In genomic region chr15:71198846-71199245, GRCh38 we compare ENCODE assay signal across 22 cellular contexts.
"Had no signal": no experiment of that assay in that cellular context is flagged by ENCODE, and none has a peak within 500 bp of the region (broad histone marks: within the 10 kb centered on the region; RNA-seq: fewer than 3 reads in every experiment).

No MANE protein-coding gene starts in this region.

- H3K9ac ChIP-seq: parathyroid adenoma had no signal

- H3K36me3 ChIP-seq: spleen, tibial artery, upper lobe of left lung, uterus had no signal

- H3K27me3 ChIP-seq: spleen, tibial artery, upper lobe of left lung, uterus had no signal

- ATAC-seq: left colon; naive thymus-derived CD4-positive, alpha-beta T cell had no signal

- FAIRE-seq: kidney had no signal

- H3K27ac ChIP-seq: dorsolateral prefrontal cortex, parathyroid adenoma, psoas muscle, spleen, tibial artery, upper lobe of left lung, uterus had no signal

- DNase-seq: cortex of kidney; dorsolateral prefrontal cortex; effector CD8-positive, alpha-beta T cell; foreskin melanocyte; immature natural killer cell; kidney; left colon; mammary epithelial cell; naive thymus-derived CD4-positive, alpha-beta T cell; nephron progenitor cell; psoas muscle; retina; spleen; stimulated activated CD4-positive, alpha-beta T cell treated with anti-CD3 and anti-CD28 coated beads, Interleukin-15, amount 100 ng/mL, for 24 hours; stimulated activated CD4-positive, alpha-beta T cell treated with anti-CD3 and anti-CD28 coated beads, Interleukin-1b, Interleukin-23, amount 100 ng/mL, for 48 hours; stimulated activated CD4-positive, alpha-beta T cell treated with anti-CD3 and anti-CD28 coated beads, Interleukin-4, amount 100 ng/mL, for 24 hours; tibial artery; upper lobe of left lung; uterus had no signal

- H3K36me3 Mint-ChIP-seq: immature natural killer cell; naive thymus-derived CD4-positive, alpha-beta T cell; stimulated activated memory B cell treated with anti-CD40 and anti-IgM and Interleukin-4, amounts not matched to agents 10 μg/mL and 1 μg/mL and 100 μg/mL, for 72 hours had no signal

- H3K4me1 Mint-ChIP-seq: immature natural killer cell; naive thymus-derived CD4-positive, alpha-beta T cell; stimulated activated memory B cell treated with anti-CD40 and anti-IgM and Interleukin-4, amounts not matched to agents 10 μg/mL and 1 μg/mL and 100 μg/mL, for 72 hours had no signal

- H3K79me2 ChIP-seq: parathyroid adenoma had no signal

- H3K27me3 Mint-ChIP-seq: stimulated activated memory B cell treated with anti-CD40 and anti-IgM and Interleukin-4, amounts not matched to agents 10 μg/mL and 1 μg/mL and 100 μg/mL, for 72 hours had no signal

- H3K9me3 ChIP-seq: psoas muscle, spleen, tibial artery, upper lobe of left lung, uterus had no signal

- H3K9me3 Mint-ChIP-seq: immature natural killer cell, nephron progenitor cell had no signal

- H3K4me3 ChIP-seq: dorsolateral prefrontal cortex, psoas muscle, spleen, tibial artery, upper lobe of left lung, uterus had no signal

- H3K27ac Mint-ChIP-seq: immature natural killer cell; naive thymus-derived CD4-positive, alpha-beta T cell; stimulated activated memory B cell treated with anti-CD40 and anti-IgM and Interleukin-4, amounts not matched to agents 10 μg/mL and 1 μg/mL and 100 μg/mL, for 72 hours; stimulated activated naive CD8-positive, alpha-beta T cell treated with anti-CD3 and anti-CD28 coated beads, Interleukin-15, Interleukin-2, amounts not matched to agents 100 ng/mL and 50 ng/mL, for 24 hours had no signal

- H2AFZ ChIP-seq: parathyroid adenoma had no signal

- H3K4me3 Mint-ChIP-seq: naive thymus-derived CD4-positive, alpha-beta T cell; nephron progenitor cell; stimulated activated memory B cell treated with anti-CD40 and anti-IgM and Interleukin-4, amounts not matched to agents 10 μg/mL and 1 μg/mL and 100 μg/mL, for 72 hours; stimulated activated naive CD8-positive, alpha-beta T cell treated with anti-CD3 and anti-CD28 coated beads, Interleukin-15, Interleukin-2, amounts not matched to agents 100 ng/mL and 50 ng/mL, for 24 hours had no signal

- H3K4me1 ChIP-seq: parathyroid adenoma, psoas muscle, spleen, uterus had no signal
